In genomic region chr15:34514251-34514760, GRCh38 we compare ENCODE assay signal across 8 cellular contexts.
A peak's percentile ranks its signal among the peaks of the same experiment; 100 is the strongest.
DNase-seq lines count a peak whose midpoint lies in the region; ATAC-seq and TF ChIP-seq lines count a peak whose summit lies in the region.

No MANE protein-coding gene starts in this region.

- peak overlapping the region; percentile 98 for H3K4me2 ChIP-seq in mesenchymal stem cell (ENCODE audit: low read length, poor library complexity, severe bottlenecking)

- H3K27ac ChIP-seq in ectodermal cell (ENCODE audit: insufficient read depth, low read depth, low read length, poor library complexity, severe bottlenecking): no peak overlapping the region
- H3K27ac ChIP-seq in mesenchymal stem cell (ENCODE audit: low read length, poor library complexity, severe bottlenecking): no peak overlapping the region
- H3K27ac ChIP-seq in tibial artery: peak overlapping the region; percentile 38 to 52

- H3K9ac ChIP-seq in mesenchymal stem cell (ENCODE audit: low read length): peak overlapping the region; percentile 76

- peak overlapping the region in 1 of 2 experiments; percentile 20 for H3K4ac ChIP-seq in mesenchymal stem cell (ENCODE audit: low read depth in 1 of 2, low read length in 2 of 2)

- peak overlapping the region; percentile 58 for H3K4me3 ChIP-seq in H7 (ENCODE audit: insufficient read depth, low read depth, low read length)
- peak overlapping the region; percentile 36 for H3K4me3 ChIP-seq in ectodermal cell (ENCODE audit: insufficient read depth, low read depth, low read length)
- peak overlapping the region; percentile 65 to 80 for H3K4me3 ChIP-seq in mesenchymal stem cell (ENCODE audit: insufficient read depth in 1 of 2, low read depth in 1 of 2, low read length in 2 of 2)
- H3K4me3 ChIP-seq in tibial artery: peak overlapping the region; percentile 57 to 82

- peak overlapping the region; percentile 7 for H4K8ac ChIP-seq in mesenchymal stem cell (ENCODE audit: low read length)

- H3K14ac ChIP-seq in mesenchymal stem cell (ENCODE audit: low read length in 2 of 2): no peak overlapping the region

- H3K18ac ChIP-seq in mesenchymal stem cell (ENCODE audit: low read depth in 1 of 2, low read length in 2 of 2): peak overlapping the region; percentile 2 to 48

- TF ChIP-seq CTCF in tibial artery (IDR thresholded peaks at IDR 0.05): no peak

- H2BK12ac ChIP-seq in mesenchymal stem cell (ENCODE audit: low read length in 2 of 2): peak overlapping the region in 1 of 2 experiments; percentile 54

- H3K23ac ChIP-seq in mesenchymal stem cell (ENCODE audit: low read length in 2 of 2): peak overlapping the region in 1 of 2 experiments; percentile 76

- no peak overlapping the region for H2BK15ac ChIP-seq in mesenchymal stem cell (ENCODE audit: low read depth, poor library complexity, severe bottlenecking)

- no peak overlapping the region for H2BK120ac ChIP-seq in mesenchymal stem cell (ENCODE audit: low read depth, low read length)

- no peak for ATAC-seq in GM18861 (IDR thresholded peaks at IDR 0.05; ENCODE audit: unreplicated experiment)

- peak; percentile 15 for DNase-seq in GM04504 (ENCODE audit: low read depth)
- DNase-seq in H7: peak; percentile 84
- peak; percentile 40 for DNase-seq in SK-MEL-5 (ENCODE audit: low read depth, low spot score)
- peak; percentile 30 for DNase-seq in mesenchymal stem cell
- no peak for DNase-seq in tibial artery
- DNase-seq in activated effector memory CD4-positive, alpha-beta T cell treated with Interleukin-2 at 50 U/mL for 16 hours: no peak

- H3K36me3 ChIP-seq in H7 (replicated peaks; ENCODE audit: control insufficient read depth, insufficient read depth, low read length) (no peaks in the 10 kb centered on the region), ectodermal cell (ENCODE audit: control insufficient read depth, insufficient read depth, low read length) (no peaks in the 10 kb centered on the region), mesenchymal stem cell (ENCODE audit: control insufficient read depth in 1 of 2, insufficient read depth in 2 of 2, low read depth in 1 of 2, low read length in 2 of 2) (no peaks in the 10 kb centered on the region), tibial artery (no peaks in the 10 kb centered on the region)

- H3K4me1 ChIP-seq in ectodermal cell (ENCODE audit: control insufficient read depth, insufficient read depth, low read length): no peaks in the 10 kb centered on the region
- H3K4me1 ChIP-seq in mesenchymal stem cell (ENCODE audit: control insufficient read depth, insufficient read depth, low read depth, low read length): peaks cover 10% of the 10 kb centered on the region
- H3K4me1 ChIP-seq in tibial artery: peaks cover 0 to 16% (median 11%) of the 10 kb centered on the region in 4 donors

- no peak overlapping the region for H2BK5ac ChIP-seq in mesenchymal stem cell (ENCODE audit: low read depth, low read length, poor library complexity, severe bottlenecking)

- in situ Hi-C loops in SK-MEL-5 (cut with HindIII; ENCODE audit: low pct_unique_long_range_greater_than_20kb, low sequenced_read_pairs): no loop called here

- H4K91ac ChIP-seq in mesenchymal stem cell (ENCODE audit: low read length): peak overlapping the region; percentile 46

- H3K9me3 ChIP-seq in ectodermal cell (ENCODE audit: control insufficient read depth, low read length): no peaks in the 10 kb centered on the region
- no peaks in the 10 kb centered on the region for H3K9me3 ChIP-seq in mesenchymal stem cell (ENCODE audit: control insufficient read depth, low read length)
- H3K9me3 ChIP-seq in tibial artery: no peaks in the 10 kb centered on the region

- H2AK5ac ChIP-seq in mesenchymal stem cell (ENCODE audit: low read length, severe bottlenecking): no peak overlapping the region

- 0 to 1% methylated on average over 42 of the region's 42 CpGs for WGBS in ectodermal cell, 2 experiments
- 0% methylated on average over 23 of the region's 42 CpGs for WGBS in mesenchymal stem cell

- intact Hi-C loops in tibial artery (cut with DNase I; ENCODE audit: low total_unique reads): loop anchor here (10.0 kb wide), 1 partner anchor 70 kb away; the partner anchor contains the start of gene GOLGA8B

- H3K79me1 ChIP-seq in mesenchymal stem cell (replicated peaks; ENCODE audit: low read length, poor library complexity, severe bottlenecking): no peaks in the 10 kb centered on the region

- H3K27me3 ChIP-seq in H7 (ENCODE audit: control insufficient read depth, insufficient read depth, low read length): peaks cover 51% of the 10 kb centered on the region
- H3K27me3 ChIP-seq in ectodermal cell (ENCODE audit: control insufficient read depth, insufficient read depth, low read length, poor library complexity, severe bottlenecking): peaks cover 56% of the 10 kb centered on the region
- H3K27me3 ChIP-seq in mesenchymal stem cell (ENCODE audit: control insufficient read depth in 1 of 2, insufficient read depth in 1 of 2, low read length in 2 of 2): peaks cover 15 to 18% of the 10 kb centered on the region in 2 experiments
- no peaks in the 10 kb centered on the region for H3K27me3 ChIP-seq in tibial artery

- H2AFZ ChIP-seq in mesenchymal stem cell (ENCODE audit: low read depth, low read length): peak overlapping the region; percentile 92

Comparison
In these comparisons a context has a peak if more than half of its experiments do, and no peak if none do; other contexts are left out.
1. DNase-seq: peak in GM04504 (single experiment), H7 (single experiment), SK-MEL-5 (single experiment) and mesenchymal stem cell (single experiment); none in tibial artery (0 of 2) and activated effector memory CD4-positive, alpha-beta T cell treated with Interleukin-2 at 50 U/mL for 16 hours (single experiment).
2. H3K27ac ChIP-seq: peak in tibial artery (2 of 2); none in ectodermal cell (single experiment) and mesenchymal stem cell (single experiment).
3. Peak in every context shown above with its lines, with median percentiles within 50 percentile points of each other: H3K4me3 ChIP-seq.